12 cellular contexts compared by ENCODE assay signal in genomic region chr13:31208554-31209122, GRCh38. TPM values are rescaled to one million over a fixed set of nuclear protein-coding genes. Genes with fewer than 3 reads are reported as not detected.
DNase-seq lines count a peak whose midpoint lies in the region; ATAC-seq and TF ChIP-seq lines count a peak whose summit lies in the region.
"Had no signal": no experiment of that assay in that cellular context is flagged by ENCODE, and none has a peak within 500 bp of the region (broad histone marks: within the 10 kb centered on the region; RNA-seq: fewer than 3 reads in every experiment).

No MANE protein-coding gene starts in this region.

- no peaks in the 10 kb centered on the region for H3K36me3 Mint-ChIP-seq in CD8-positive, alpha-beta memory T cell
- no peaks in the 10 kb centered on the region for H3K36me3 Mint-ChIP-seq in activated CD4-positive, alpha-beta T cell treated with anti-CD3 and anti-CD28 coated beads, Interleukin-2, amount 10 ng/mL, durations not matched to agents 24 days and 14 days (ENCODE audit: low read depth)

- H3K9me3 Mint-ChIP-seq in CD8-positive, alpha-beta memory T cell, result no peaks in the 10 kb centered on the region
- H3K9me3 Mint-ChIP-seq in activated CD4-positive, alpha-beta T cell treated with anti-CD3 and anti-CD28 coated beads, Interleukin-2, amount 10 ng/mL, durations not matched to agents 24 days and 14 days, result no peaks in the 10 kb centered on the region
- H3K9me3 Mint-ChIP-seq: T-helper 2 cell treated with Interferon-gamma antibody and Interleukin-4, amounts not matched to agents 5 μg/mL and 100 μg/mL, for 36 hours had no signal

- peaks cover 19 to 30% (median 28%) of the 10 kb centered on the region in 3 donors for H3K4me1 Mint-ChIP-seq in CD8-positive, alpha-beta memory T cell
- H3K4me1 Mint-ChIP-seq in activated CD4-positive, alpha-beta T cell treated with anti-CD3 and anti-CD28 coated beads, Interleukin-2, amount 10 ng/mL, durations not matched to agents 24 days and 14 days, result peaks cover 12% of the 10 kb centered on the region
- H3K4me1 Mint-ChIP-seq: B cell had no signal

- no peak overlapping the region for H2AFZ ChIP-seq in smooth muscle cell (ENCODE audit: low read depth)

- POLR2A ChIA-PET in CD8-positive, alpha-beta memory T cell (lab: Charles Lee), result interaction anchor here (1.4 kb wide), 1 partner anchor 9 kb away, joined by 3 read pairs; the partner anchor contains the start of gene B3GLCT

- H3F3A ChIP-seq in smooth muscle cell (ENCODE audit: low read depth), result no peaks in the 10 kb centered on the region

- peak overlapping the region in 3 of 7 donors; percentile 64 to 70 (median 67) for H3K4me3 Mint-ChIP-seq in CD8-positive, alpha-beta memory T cell
- no peak overlapping the region for H3K4me3 Mint-ChIP-seq in activated CD4-positive, alpha-beta T cell treated with anti-CD3 and anti-CD28 coated beads, Interleukin-2, amount 10 ng/mL, durations not matched to agents 24 days and 14 days
- H3K4me3 Mint-ChIP-seq: B cell; T-helper 2 cell treated with Interferon-gamma antibody and Interleukin-4, amounts not matched to agents 5 μg/mL and 100 μg/mL, for 36 hours had no signal

- H3K27ac Mint-ChIP-seq in CD8-positive, alpha-beta memory T cell, result peak overlapping the region in 6 of 8 donors; percentile 61 to 88 (median 80)
- no peak overlapping the region for H3K27ac Mint-ChIP-seq in activated CD4-positive, alpha-beta T cell treated with anti-CD3 and anti-CD28 coated beads, Interleukin-2, amount 10 ng/mL, durations not matched to agents 24 days and 14 days
- H3K27ac Mint-ChIP-seq: B cell; T-helper 2 cell treated with Interferon-gamma antibody and Interleukin-4, amounts not matched to agents 5 μg/mL and 100 μg/mL, for 36 hours had no signal

- intact Hi-C loops in left ventricle myocardium superior (cut with micrococcal nuclease), result no loop called here
- intact Hi-C loops in activated CD4-positive, alpha-beta T cell treated with anti-CD3 and anti-CD28 coated beads, Interleukin-2, amount 10 ng/mL, durations not matched to agents 24 days and 14 days (cut with micrococcal nuclease), result loop anchor here (10.0 kb wide), 1 partner anchor 1614 kb away; the partner anchor contains the start of gene SLC7A1

- H4K20me1 ChIP-seq in smooth muscle cell (ENCODE audit: low read depth), result no peaks in the 10 kb centered on the region

- H3K27me3 Mint-ChIP-seq in CD8-positive, alpha-beta memory T cell, result no peaks in the 10 kb centered on the region
- no peaks in the 10 kb centered on the region for H3K27me3 Mint-ChIP-seq in activated CD4-positive, alpha-beta T cell treated with anti-CD3 and anti-CD28 coated beads, Interleukin-2, amount 10 ng/mL, durations not matched to agents 24 days and 14 days
- H3K27me3 Mint-ChIP-seq: B cell had no signal

- peak; percentile 6 for ATAC-seq in left ventricle myocardium superior

- H3K4me1 ChIP-seq in CD8-positive, alpha-beta memory T cell (ENCODE audit: insufficient read depth, low read length), result no peaks in the 10 kb centered on the region
- H3K4me1 ChIP-seq in smooth muscle cell (ENCODE audit: low read depth), result peaks cover 21% of the 10 kb centered on the region
- H3K4me1 ChIP-seq: colonic mucosa had no signal

- no peak overlapping the region for H3K27ac ChIP-seq in CD8-positive, alpha-beta memory T cell (ENCODE audit: low read depth, low read length)
- peak overlapping the region; percentile 92 for H3K27ac ChIP-seq in WERI-Rb-1
- no peak overlapping the region for H3K27ac ChIP-seq in smooth muscle cell (ENCODE audit: low read depth)
- H3K27ac ChIP-seq: colonic mucosa had no signal

- no peaks in the 10 kb centered on the region for H3K36me3 ChIP-seq in CD8-positive, alpha-beta memory T cell (ENCODE audit: insufficient read depth, low read length)
- H3K36me3 ChIP-seq in WERI-Rb-1 (no peaks in the 10 kb centered on the region), smooth muscle cell (ENCODE audit: low read depth) (no peaks in the 10 kb centered on the region)
- H3K36me3 ChIP-seq: colonic mucosa had no signal

- no peak for DNase-seq in CD8-positive, alpha-beta memory T cell
- DNase-seq in WERI-Rb-1, result no peak
- DNase-seq in left ventricle myocardium superior, result no peak
- DNase-seq in smooth muscle cell (lab: John Stamatoyannopoulos, UW; ENCODE audit: unreplicated experiment), result no peak
- no peak for DNase-seq in effector CD8-positive, alpha-beta T cell (lab: John Stamatoyannopoulos, UW)
- no peak for DNase-seq in activated CD8-positive, alpha-beta memory T cell treated with anti-CD3 and anti-CD28 coated beads, Interleukin-2, amount 50 U/mL, for 48 hours
- DNase-seq in activated CD4-positive, alpha-beta T cell treated with anti-CD3 and anti-CD28 coated beads, Interleukin-2, amount 10 ng/mL, durations not matched to agents 24 days and 14 days, result no peak
- no peak for DNase-seq in HPDE6-E6E7 (ENCODE audit: extremely low spot score)
- DNase-seq: activated CD4-positive, alpha-beta T cell treated with anti-CD3 and anti-CD28 coated beads, Interleukin-2, amount 50 U/mL, for 1 hour; colonic mucosa had no signal

- 92% methylated on average over 10 of the region's 12 CpGs for WGBS in smooth muscle cell (ENCODE audit: low lambda C conversion rate)

- CTCF ChIA-PET in CD8-positive, alpha-beta memory T cell (lab: Charles Lee), result interaction anchor here (1.3 kb wide), 1 partner anchor 15 kb away, joined by 3 read pairs; no protein-coding TSS in a partner anchor

- no peaks in the 10 kb centered on the region for H3K79me2 ChIP-seq in smooth muscle cell (ENCODE audit: low read depth)

- H3K27me3 ChIP-seq in CD8-positive, alpha-beta memory T cell (ENCODE audit: insufficient read depth, low read length, poor library complexity, severe bottlenecking), result no peaks in the 10 kb centered on the region
- no peaks in the 10 kb centered on the region for H3K27me3 ChIP-seq in WERI-Rb-1 (ENCODE audit: insufficient read depth, low read depth, severe bottlenecking)
- H3K27me3 ChIP-seq in smooth muscle cell (ENCODE audit: low read depth), result no peaks in the 10 kb centered on the region
- H3K27me3 ChIP-seq: colonic mucosa had no signal

- no peak overlapping the region for H3K4me3 ChIP-seq in CD8-positive, alpha-beta memory T cell (ENCODE audit: low read length)
- H3K4me3 ChIP-seq in WERI-Rb-1 (ENCODE audit: low read depth, low read length) (peak overlapping the region; percentile 21), smooth muscle cell (no peak overlapping the region)
- H3K4me3 ChIP-seq: colonic mucosa had no signal

- no peak overlapping the region for H3K9ac ChIP-seq in smooth muscle cell (ENCODE audit: low read depth)

- H3K4me2 ChIP-seq in smooth muscle cell, result peak overlapping the region; percentile 68

- no peak for TF ChIP-seq CTCF in WERI-Rb-1 (IDR thresholded peaks at IDR 0.05; ENCODE audit: low read depth, low read length)
- TF ChIP-seq CTCF in smooth muscle cell (IDR thresholded peaks at IDR 0.05; ENCODE audit: borderline replicate concordance, insufficient read depth, poor library complexity, severe bottlenecking), result no peak

- no peaks in the 10 kb centered on the region for H3K9me3 ChIP-seq in CD8-positive, alpha-beta memory T cell (ENCODE audit: low read length)
- no peaks in the 10 kb centered on the region for H3K9me3 ChIP-seq in WERI-Rb-1 (ENCODE audit: severe bottlenecking)
- H3K9me3 ChIP-seq in smooth muscle cell (replicated peaks; ENCODE audit: low read depth), result no peaks in the 10 kb centered on the region
- H3K9me3 ChIP-seq: colonic mucosa had no signal

RNA-seq across cellular contexts. Expression of gene B3GLCT, which starts 8.9 kb away (rescaled TPM):
- total RNA-seq in CD8-positive, alpha-beta memory T cell, result 1 to 10 TPM; 5.2 to 5.6 TPM
- polyA plus RNA-seq in CD8-positive, alpha-beta memory T cell, result 10.4 TPM
- total RNA-seq in left ventricle myocardium superior (20.3 TPM), smooth muscle cell (16.5 and 17.7 TPM in 2 replicates)
- polyA plus RNA-seq in smooth muscle cell, result 8.0 and 8.8 TPM in 2 replicates
- total RNA-seq in activated CD4-positive, alpha-beta T cell treated with anti-CD3 and anti-CD28 coated beads, Interleukin-2, amount 10 ng/mL, durations not matched to agents 24 days and 14 days, result 4.0 and 4.4 TPM in 2 replicates

RNA-seq across cellular contexts. Expression of gene HSPH1, which starts 46.9 kb away (rescaled TPM):
- 100 to 1,000 TPM; 316 to 329 TPM for total RNA-seq in CD8-positive, alpha-beta memory T cell
- 50.5 TPM for polyA plus RNA-seq in CD8-positive, alpha-beta memory T cell
- 82.4 TPM for total RNA-seq in left ventricle myocardium superior
- 62.7 and 81.4 TPM in 2 replicates for total RNA-seq in smooth muscle cell
- 39.2 and 45.4 TPM in 2 replicates for polyA plus RNA-seq in smooth muscle cell
- total RNA-seq in activated CD4-positive, alpha-beta T cell treated with anti-CD3 and anti-CD28 coated beads, Interleukin-2, amount 10 ng/mL, durations not matched to agents 24 days and 14 days, result 381 and 385 TPM in 2 replicates
